Comparison of ENCODE assay signal across 9 cellular contexts in the genomic region with DNA sequence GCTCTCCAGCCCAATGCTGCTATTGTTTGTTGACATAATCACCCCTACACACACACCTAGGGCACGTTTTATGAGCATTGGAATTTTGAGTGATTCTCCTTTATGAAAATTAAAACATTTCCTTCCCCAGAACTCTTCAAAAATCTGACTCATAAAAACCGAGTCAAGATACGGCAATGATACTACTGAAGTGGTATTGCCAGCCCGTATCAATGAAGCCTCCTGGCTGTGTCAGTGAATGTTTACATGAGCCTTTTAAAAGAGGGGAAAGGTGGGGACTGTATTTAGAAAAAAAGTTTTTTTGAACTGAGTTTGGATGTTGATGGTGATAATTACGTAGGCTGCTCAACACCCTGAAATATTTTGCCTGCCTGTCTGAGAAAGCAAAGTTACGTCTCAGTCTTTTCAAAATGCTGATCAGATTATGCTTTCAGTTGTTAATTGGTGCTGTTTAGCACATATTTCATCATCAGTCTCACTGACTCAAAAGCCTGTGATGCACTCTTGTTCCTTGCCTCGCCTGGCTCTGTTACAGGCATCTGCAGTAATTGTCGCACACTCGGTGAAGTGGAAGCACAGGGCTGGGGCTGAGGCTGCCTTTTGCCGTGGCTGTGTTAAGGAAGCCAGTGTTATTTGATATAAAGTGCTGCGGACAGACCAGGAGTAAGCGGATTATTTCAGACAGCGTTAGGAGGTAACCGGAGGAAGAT.
DNase-seq lines count a peak whose midpoint lies in the region; ATAC-seq and TF ChIP-seq lines count a peak whose summit lies in the region.
"Had no signal": no experiment of that assay in that cellular context is flagged by ENCODE, and none has a peak within 500 bp of the region (broad histone marks: within the 10 kb centered on the region; RNA-seq: fewer than 3 reads in every experiment).

No MANE protein-coding gene starts in this region.

- no peak for ATAC-seq in HG03196 (IDR thresholded peaks at IDR 0.05; ENCODE audit: unreplicated experiment)
- ATAC-seq: effector memory CD8-positive, alpha-beta T cell had no signal

- no peak for TF ChIP-seq CTCF in GM10248 (IDR thresholded peaks at IDR 0.05; ENCODE audit: control extremely low read depth, extremely low read depth, low read depth, missing control alignments)

- CTCF ChIA-PET in GM10248 (lab: Yijun Ruan, JAX), result no interaction called here

- POLR2A ChIA-PET in GM10248 (lab: Yijun Ruan, JAX), result no interaction called here

- DNase-seq in NCI-H1417 (lab: John Stamatoyannopoulos, UW) (peak in 2 of 3 experiments; percentile 7 to 54), NCI-H1417 treated with DMSO at 0.1 percent for 48 hours (lab: John Stamatoyannopoulos, UW) (no peak), dermis blood vessel endothelial cell (peak; percentile 3), medulla oblongata (ENCODE audit: extremely low spot score) (peak; percentile 36), ureter (ENCODE audit: low spot score) (peak; percentile 62), GM10248 (ENCODE audit: extremely low spot score) (no peak), NCI-H345 treated with DMSO at 0.1 percent for 48 hours (lab: John Stamatoyannopoulos, UW; ENCODE audit: unreplicated experiment) (no peak)
- DNase-seq: effector memory CD8-positive, alpha-beta T cell had no signal

Comparison
In these comparisons a context has a peak if more than half of its experiments do, and no peak if none do; other contexts are left out.
1. DNase-seq: peak in NCI-H1417 (2 of 3), dermis blood vessel endothelial cell (single experiment), medulla oblongata (single experiment) and ureter (single experiment); none in NCI-H1417 treated with DMSO at 0.1 percent for 48 hours (single experiment), GM10248 (single experiment) and NCI-H345 treated with DMSO at 0.1 percent for 48 hours (single experiment).